In genomic region chr9:130982636-130983282, GRCh38 we compare ENCODE assay signal across 1 cellular context.
TF ChIP-seq lines count a peak whose summit lies in the region.

No MANE protein-coding gene starts in this region.

TF ChIP-seq in K562, 482 proteins besides CTCF, POLR2A, EP300 and RAD21:
- TF ChIP-seq TAL1 (IDR thresholded peaks at IDR 0.05) (no peak), MLX (CRISPR knock-in tag; conservative IDR thresholded peaks at IDR 0.05) (peak in 1 of 2 experiments; percentile 55; a peak in 1 of 4 replicates), ZBTB17 (CRISPR knock-in tag; IDR thresholded peaks at IDR 0.05) (no peak)
